8 cellular contexts compared by ENCODE assay signal in the genomic region with DNA sequence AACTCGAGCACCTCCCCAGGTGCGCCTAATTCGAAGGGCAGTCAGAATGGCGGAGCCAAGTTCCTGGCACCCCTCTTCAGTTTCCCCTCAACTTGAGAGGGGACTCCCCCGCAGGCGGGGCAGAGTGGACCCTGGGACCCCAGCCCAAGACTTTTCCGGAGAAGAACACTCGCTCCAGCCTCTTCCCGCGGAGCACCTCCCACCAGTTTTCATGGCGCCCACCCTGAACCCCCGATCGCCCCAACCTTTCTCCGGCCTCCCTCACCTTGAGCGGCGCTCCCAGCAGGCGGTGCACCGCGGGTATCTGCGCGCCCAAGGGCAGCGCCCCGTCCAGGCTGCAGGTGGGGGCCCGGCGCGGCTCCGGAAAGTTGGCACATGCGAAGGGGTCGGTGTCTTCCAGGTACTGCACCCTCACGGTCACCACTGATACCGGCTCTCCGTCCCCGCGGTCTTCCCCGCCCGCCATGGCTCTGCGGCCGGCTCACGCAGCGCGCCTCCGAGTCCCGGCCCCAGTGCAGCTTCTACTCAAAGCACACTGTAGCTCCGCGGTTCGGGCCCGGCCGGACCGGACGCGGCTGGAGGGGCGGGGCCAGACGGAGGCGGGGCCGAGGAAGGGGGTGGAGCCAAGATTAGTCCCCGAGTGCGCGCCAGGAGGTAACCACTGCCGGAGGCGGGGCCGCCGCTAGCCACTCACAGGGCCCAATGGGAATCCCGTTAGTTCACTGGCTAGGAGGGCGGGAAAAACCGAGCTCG. TPM values are rescaled to one million over a fixed set of nuclear protein-coding genes. Genes with fewer than 3 reads are reported as not detected.
DNase-seq lines count a peak whose midpoint lies in the region; ATAC-seq and TF ChIP-seq lines count a peak whose summit lies in the region.

A gene (minus strand): TSS at position 537 of the 753 bp plus-strand sequence. CDS start 71 bp downstream, at position 466.

- H3K27me3 Mint-ChIP-seq in activated T-cell treated with anti-CD3 and anti-CD28 coated beads, Interleukin-2, amount 50 U/mL, for 72 hours (ENCODE audit: low read depth) = peaks cover 20% of the 10 kb centered on the region

- peaks cover 43% of the 10 kb centered on the region for H3F3A ChIP-seq in GM23248 (ENCODE audit: insufficient read depth)

- peak within 1 kb of the TSS; percentile 69 for H3K27ac Mint-ChIP-seq in activated T-cell treated with anti-CD3 and anti-CD28 coated beads, Interleukin-2, amount 50 U/mL, for 72 hours

- no peaks in the 10 kb centered on the region for H3K36me3 ChIP-seq in DND-41 (ENCODE audit: insufficient read depth, low read length)
- no peaks in the 10 kb centered on the region for H3K36me3 ChIP-seq in GM23248 (ENCODE audit: low read depth)

- H3K9me3 ChIP-seq in DND-41 (ENCODE audit: insufficient read depth, low read length, severe bottlenecking) = no peaks in the 10 kb centered on the region
- H3K9me3 ChIP-seq in GM23248 (ENCODE audit: low read depth) = no peaks in the 10 kb centered on the region

- H3K9me2 ChIP-seq in GM23248 (ENCODE audit: insufficient read depth) = no peaks in the 10 kb centered on the region

- H3K79me2 ChIP-seq in DND-41 (ENCODE audit: insufficient read depth, low read length) (peaks cover 6% of the 10 kb centered on the region; the same call in 1 of the 2 replicates), GM23248 (ENCODE audit: insufficient read depth) (peaks cover 22% of the 10 kb centered on the region)

- H3K4me1 Mint-ChIP-seq in activated T-cell treated with anti-CD3 and anti-CD28 coated beads, Interleukin-2, amount 50 U/mL, for 72 hours (ENCODE audit: low read depth) = peaks cover 58% of the 10 kb centered on the region

- H3K4me3 ChIP-seq in DND-41 (ENCODE audit: low read depth in 1 of 2, low read length in 2 of 2) = peak within 1 kb of the TSS; percentile 49 to 79
- peak within 1 kb of the TSS; percentile 88 for H3K4me3 ChIP-seq in GM23248

- peak within 1 kb of the TSS; percentile 89 for H2AFZ ChIP-seq in DND-41 (ENCODE audit: low read depth, low read length)
- H2AFZ ChIP-seq in GM23248 = peak within 1 kb of the TSS; percentile 92

- H3K4me1 ChIP-seq in DND-41 (ENCODE audit: insufficient read depth, low read length) (peaks cover 58% of the 10 kb centered on the region), GM23248 (ENCODE audit: insufficient read depth) (peaks cover 53% of the 10 kb centered on the region)

- H3K9ac ChIP-seq in DND-41 (ENCODE audit: low read depth, low read length) (peak within 1 kb of the TSS; percentile 71), GM23248 (peak within 1 kb of the TSS; percentile 85)

- peak within 1 kb of the TSS; percentile 85 to 86 for H3K4me3 Mint-ChIP-seq in activated T-cell treated with anti-CD3 and anti-CD28 coated beads, Interleukin-2, amount 50 U/mL, for 72 hours

- H3K4me2 ChIP-seq in DND-41 (ENCODE audit: insufficient read depth, low read length) (peak within 1 kb of the TSS; percentile 69), GM23248 (ENCODE audit: unreplicated experiment) (peak within 1 kb of the TSS; percentile 95)

- DNase-seq in DND-41 = peak; percentile 97
- peak; percentile 99 for DNase-seq in GM23248
- peak; percentile 92 to 94 for DNase-seq in Kasumi-1 (lab: John Stamatoyannopoulos, UW)
- peak; percentile 97 for DNase-seq in RKO (ENCODE audit: low spot score)
- DNase-seq in activated T-cell treated with anti-CD3 and anti-CD28 coated beads, Interleukin-2, amount 50 U/mL, for 72 hours = peak; percentile 100
- peak; percentile 94 for DNase-seq in myocyte (ENCODE audit: low read depth)
- DNase-seq in stimulated activated CD8-positive, alpha-beta memory T cell treated with anti-CD3 and anti-CD28 coated beads, Interleukin-7, amount 100 ng/mL, for 4 hours (ENCODE audit: low read depth in 2 of 2) = peak; percentile 90 to 94

- H3K27me3 ChIP-seq in DND-41 (ENCODE audit: insufficient read depth, low read length, poor library complexity) (peaks cover 26% of the 10 kb centered on the region), GM23248 (replicated peaks; ENCODE audit: insufficient read depth) (no peaks in the 10 kb centered on the region)

- in situ Hi-C loops in GM23248 (cut with MboI) = no loop called here

- peak within 1 kb of the TSS; percentile 64 for H3K27ac ChIP-seq in DND-41 (ENCODE audit: low read length)
- H3K27ac ChIP-seq in GM23248 = peak within 1 kb of the TSS; percentile 94

- ATAC-seq in DND-41 (ENCODE audit: insufficient read depth, low read depth) = peak; percentile 85
- peak; percentile 65 to 68 for ATAC-seq in activated T-cell treated with anti-CD3 and anti-CD28 coated beads, Interleukin-2, amount 50 U/mL, for 72 hours (replicated peaks in 1 of 2)
- peak; percentile 88 for ATAC-seq in esophagus mucosa

- WGBS in GM23248 (ENCODE audit: low coverage in 1 of 2, low lambda C conversion rate in 2 of 2, missing lambda C conversion rate in 2 of 2), 2 experiments = 1% methylated on average over 45 to 54 of the region's 66 CpGs

- no peaks in the 10 kb centered on the region for H3K9me3 Mint-ChIP-seq in activated T-cell treated with anti-CD3 and anti-CD28 coated beads, Interleukin-2, amount 50 U/mL, for 72 hours

- peaks cover 19% of the 10 kb centered on the region for H4K20me1 ChIP-seq in DND-41 (ENCODE audit: insufficient read depth, low read length)
- H4K20me1 ChIP-seq in GM23248 (ENCODE audit: insufficient read depth) = no peaks in the 10 kb centered on the region

- TF ChIP-seq CTCF in DND-41 (IDR thresholded peaks at IDR 0.05; ENCODE audit: borderline replicate concordance, extremely low read depth, low read length, poor library complexity, severe bottlenecking) = peak; percentile 17

- peaks cover 2 to 5% of the 10 kb centered on the region in 2 donors for H3K36me3 Mint-ChIP-seq in activated T-cell treated with anti-CD3 and anti-CD28 coated beads, Interleukin-2, amount 50 U/mL, for 72 hours (ENCODE audit: insufficient read depth in 2 of 2)

RNA-seq across cellular contexts. Expression of the gene that starts here (rescaled TPM):
- total RNA-seq in GM23248 (2014; rRNA removed; shearing (Covaris generic)) = 14.9 and 24.2 TPM in 2 replicates
- 7.7 and 9.3 TPM in 2 replicates for polyA plus RNA-seq in GM23248 (2016; fragmentation: Nextera tagmentation; extraction: Ambion mirVana)
- 100 to 1,000 TPM; 106 to 114 TPM for total RNA-seq in activated T-cell treated with anti-CD3 and anti-CD28 coated beads, Interleukin-2, amount 50 U/mL, for 72 hours
- total RNA-seq in esophagus mucosa = 7.4 TPM
- total RNA-seq in myocyte = 9.6 and 28.5 TPM in 2 replicates
- polyA plus RNA-seq in myocyte (2012) = 16.9 TPM

Comparison
In these comparisons a context has a peak if more than half of its experiments do, and no peak if none do; other contexts are left out.
1. Peak in every context shown above with its lines: DNase-seq, ATAC-seq, H3K4me3 ChIP-seq and H3K27ac ChIP-seq.